Comparison of ENCODE assay signal across 21 cellular contexts in genomic region chr11:118807800-118808778, GRCh38.
"Had no signal": no experiment of that assay in that cellular context is flagged by ENCODE, and none has a peak within 500 bp of the region (broad histone marks: within the 10 kb centered on the region; RNA-seq: fewer than 3 reads in every experiment).

No MANE protein-coding gene starts in this region.

- H3K4me1 Mint-ChIP-seq: activated CD4-positive, alpha-beta T cell treated with anti-CD3 and anti-CD28 coated beads, Interleukin-2, amount 10 ng/mL, durations not matched to agents 7 days and 5 days; brain; nephron had no signal

- H3K79me2 ChIP-seq: parathyroid adenoma had no signal

- H3K27ac ChIP-seq: dorsolateral prefrontal cortex, epithelial cell of prostate, parathyroid adenoma, suprapubic skin, transverse colon, uterus had no signal

- FAIRE-seq: colon had no signal

- ATAC-seq: activated naive CD4-positive, alpha-beta T cell treated with anti-CD3 and anti-CD28 coated beads, Interleukin-2, amount 50 U/mL, for 72 hours had no signal

- H3K27me3 ChIP-seq: dorsolateral prefrontal cortex, spleen, suprapubic skin, transverse colon, uterus had no signal

- H3K36me3 ChIP-seq: spleen, suprapubic skin, transverse colon, uterus had no signal

- H3K9ac ChIP-seq: parathyroid adenoma had no signal

- H3K9me3 ChIP-seq: spleen, suprapubic skin, transverse colon, uterus had no signal

- H3K4me1 ChIP-seq: parathyroid adenoma, suprapubic skin, transverse colon, uterus had no signal

- H3K4me3 Mint-ChIP-seq: activated CD4-positive, alpha-beta T cell treated with anti-CD3 and anti-CD28 coated beads, Interleukin-2, amount 10 ng/mL, durations not matched to agents 7 days and 5 days; brain; nephron had no signal

- H3K27ac Mint-ChIP-seq: activated CD4-positive, alpha-beta T cell treated with anti-CD3 and anti-CD28 coated beads, Interleukin-2, amount 10 ng/mL, durations not matched to agents 7 days and 5 days; activated T-cell treated with anti-CD3 and anti-CD28 coated beads, Interleukin-2, amount 50 U/mL, for 72 hours; brain; nephron had no signal

- H3K4me3 ChIP-seq: dorsolateral prefrontal cortex, spleen, suprapubic skin, transverse colon, uterus had no signal

- H3K36me3 Mint-ChIP-seq: activated naive CD4-positive, alpha-beta T cell treated with anti-CD3 and anti-CD28 coated beads, Interleukin-2, amount 50 U/mL, for 72 hours; brain had no signal

- H2AFZ ChIP-seq: parathyroid adenoma had no signal

- H3K9me3 Mint-ChIP-seq: activated CD4-positive, alpha-beta T cell treated with anti-CD3 and anti-CD28 coated beads, Interleukin-2, amount 10 ng/mL, durations not matched to agents 7 days and 5 days; activated naive CD4-positive, alpha-beta T cell treated with anti-CD3 and anti-CD28 coated beads, Interleukin-2, amount 50 U/mL, for 72 hours; activated T-cell treated with anti-CD3 and anti-CD28 coated beads, Interleukin-2, amount 50 U/mL, for 72 hours had no signal

- DNase-seq: activated CD4-positive, alpha-beta T cell treated with anti-CD3 and anti-CD28 coated beads, Interleukin-2, amount 10 ng/mL, durations not matched to agents 7 days and 5 days; activated CD4-positive, CD25-positive, alpha-beta regulatory T cell; activated effector memory CD4-positive, alpha-beta T cell treated with anti-CD3 and anti-CD28 coated beads, Interleukin-2, amount 50 U/mL, for 16 hours; activated T-cell treated with anti-CD3 and anti-CD28 coated beads, Interleukin-2, amount 50 U/mL, for 72 hours; central memory CD4-positive, alpha-beta T cell; dorsolateral prefrontal cortex; foreskin fibroblast; mesendoderm; spleen; stimulated activated CD4-positive, alpha-beta T cell treated with anti-CD3 and anti-CD28 coated beads, Interleukin-4, amount 100 ng/mL, for 4 hours; stimulated activated naive CD4-positive, alpha-beta T cell treated with Interleukin-2 at 50 U/mL for 16 hours; T-helper 9 cell; transverse colon; uterus had no signal
